ENCODE assay signal across 26 cellular contexts in the genomic region with DNA sequence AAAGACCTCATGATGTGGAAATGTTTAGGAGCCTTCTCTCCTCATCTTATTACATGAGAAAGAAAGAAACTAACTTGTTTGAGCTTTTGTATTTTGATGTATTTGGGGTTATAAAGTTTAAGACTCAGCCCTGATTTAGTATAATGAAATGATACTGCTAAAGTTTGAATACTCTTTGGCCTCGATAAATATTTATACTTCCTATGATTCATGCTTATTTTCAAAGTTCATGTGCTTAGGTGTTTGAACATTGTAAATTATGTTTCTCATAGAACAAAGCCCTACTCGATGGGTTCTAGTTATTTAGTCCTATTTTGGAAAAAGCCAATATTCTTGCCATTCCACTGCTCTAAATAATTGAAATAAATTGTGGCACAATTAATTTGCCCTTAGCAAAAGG.
"Had no signal": no experiment of that assay in that cellular context is flagged by ENCODE, and none has a peak within 500 bp of the region (broad histone marks: within the 10 kb centered on the region; RNA-seq: fewer than 3 reads in every experiment).

No MANE protein-coding gene starts in this region.

- H3K27me3 ChIP-seq: stomach, suprapubic skin, testis, thyroid gland, tibial artery, tibial nerve, transverse colon, upper lobe of left lung, upper lobe of right lung, uterus, vagina had no signal

- H3K4me1 ChIP-seq: stomach, suprapubic skin, testis, thyroid gland, tibial artery, tibial nerve, transverse colon, upper lobe of left lung, upper lobe of right lung, uterus, vagina had no signal

- DNase-seq: stimulated activated CD4-positive, alpha-beta T cell treated with anti-CD3 and anti-CD28 coated beads, Interleukin-2, amount 100 ng/mL, for 48 hours; stimulated activated CD4-positive, alpha-beta T cell treated with anti-CD3 and anti-CD28 coated beads, Interleukin-4, amount 100 ng/mL, for 1 hour; stimulated activated CD4-positive, alpha-beta T cell treated with anti-CD3 and anti-CD28 coated beads, Interleukin-4, amount 100 ng/mL, for 24 hours; stimulated activated CD4-positive, alpha-beta T cell treated with anti-CD3 and anti-CD28 coated beads, Interleukin-4, amount 100 ng/mL, for 4 hours; stimulated activated CD8-positive, alpha-beta memory T cell treated with anti-CD3 and anti-CD28 coated beads, Interleukin-4, amount 100 ng/mL, for 48 hours; stimulated activated naive B cell treated with anti-CD40 and anti-IgM and Interleukin-4, amounts not matched to agents 10 μg/mL and 1 μg/mL and 100 μg/mL, for 72 hours; stimulated activated naive CD4-positive, alpha-beta T cell; stimulated activated naive CD4-positive, alpha-beta T cell treated with Interleukin-2 at 50 U/mL for 16 hours; stimulated activated naive CD8-positive, alpha-beta T cell treated with anti-CD3 and anti-CD28 coated beads, Interleukin-15, amount 100 ng/mL, for 72 hours; stimulated activated naive CD8-positive, alpha-beta T cell treated with anti-CD3 and anti-CD28 coated beads, Interleukin-15, Interleukin-2, amounts not matched to agents 100 U/mL and 50 U/mL, for 24 hours; stomach; substantia nigra; testis; thyroid gland; tibial artery; transverse colon; trophoblast cell; upper lobe of left lung; upper lobe of right lung; uterus had no signal

- H3K27ac ChIP-seq: stomach, suprapubic skin, testis, thoracic aorta, thyroid gland, tibial artery, tibial nerve, transverse colon, upper lobe of left lung, upper lobe of right lung, uterus, vagina had no signal

- H3K9me3 ChIP-seq: stomach, suprapubic skin, testis, thoracic aorta, thyroid gland, transverse colon, upper lobe of left lung, upper lobe of right lung, uterus, vagina had no signal

- ATAC-seq: stimulated activated effector memory CD8-positive, alpha-beta T cell treated with anti-CD3 and anti-CD28 coated beads, Interleukin-12 subunit alpha, Interleukin-12 subunit beta, amount 100 ng/mL, for 72 hours; stimulated activated memory B cell treated with anti-CD40 and anti-IgM and Interleukin-4, amounts not matched to agents 10 μg/mL and 1 μg/mL and 100 μg/mL, for 72 hours; stimulated activated naive B cell treated with anti-CD40 and anti-IgM and Interleukin-4, amounts not matched to agents 10 μg/mL and 1 μg/mL and 100 μg/mL, for 72 hours; stimulated activated naive CD8-positive, alpha-beta T cell treated with anti-CD3 and anti-CD28 coated beads, Interleukin-15, amount 100 ng/mL, for 72 hours; stimulated activated naive CD8-positive, alpha-beta T cell treated with anti-CD3 and anti-CD28 coated beads, Interleukin-15, Interleukin-2, amounts not matched to agents 100 U/mL and 50 U/mL, for 24 hours; upper lobe of right lung had no signal

- H3K4me3 ChIP-seq: stomach, suprapubic skin, testis, thoracic aorta, thyroid gland, tibial artery, tibial nerve, transverse colon, upper lobe of left lung, upper lobe of right lung, uterus, vagina had no signal

- H3K36me3 ChIP-seq: stomach, suprapubic skin, thoracic aorta, thyroid gland, tibial artery, tibial nerve, transverse colon, upper lobe of left lung, upper lobe of right lung, uterus, vagina had no signal
